Comparison of ENCODE assay signal across 8 cellular contexts in the genomic region with DNA sequence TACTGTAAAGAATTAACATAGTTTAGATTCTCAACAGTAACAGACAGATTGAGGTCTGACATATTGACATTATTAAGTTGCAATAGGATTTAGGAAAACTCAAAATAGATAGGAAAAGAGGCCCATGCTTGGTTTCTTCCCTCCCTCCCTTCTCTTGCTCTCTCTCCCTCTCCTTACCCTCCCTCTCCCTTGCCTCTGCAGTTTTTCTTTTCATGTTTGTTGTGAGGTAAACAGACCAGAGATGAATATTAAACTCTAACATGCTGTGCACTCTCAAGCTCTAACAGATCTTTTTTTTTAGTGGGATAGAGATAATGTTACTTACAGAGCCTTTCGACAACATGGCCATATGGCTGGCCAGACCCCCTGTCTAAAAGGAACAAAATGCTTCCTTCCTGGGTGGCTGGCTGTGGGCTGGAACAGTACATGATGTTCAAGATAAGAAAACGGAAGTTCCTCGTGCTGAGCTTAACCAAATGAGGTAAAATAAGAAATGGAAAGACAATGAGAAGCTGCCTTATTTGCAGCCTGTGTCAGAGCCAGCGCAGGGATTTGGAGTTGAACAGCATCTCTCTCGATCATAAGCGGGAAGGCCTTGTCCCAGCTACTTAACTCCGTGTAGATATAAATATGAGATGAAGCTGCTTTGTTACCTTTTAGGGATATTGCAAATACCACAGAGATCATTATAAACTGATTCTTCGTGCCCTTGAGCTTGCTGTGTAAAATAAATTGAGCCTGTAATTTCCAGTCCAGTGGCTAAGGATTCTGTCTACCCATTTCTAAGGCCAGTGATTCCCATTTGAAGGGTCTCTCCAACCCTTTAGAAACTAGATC.
DNase-seq lines count a peak whose midpoint lies in the region; ATAC-seq and TF ChIP-seq lines count a peak whose summit lies in the region.

No MANE protein-coding gene starts in this region.

- H3K27ac ChIP-seq in heart left ventricle (peak overlapping the region; percentile 14 to 86 (median 70)), stomach (peak overlapping the region; percentile 54 to 87 (median 63))

- TF ChIP-seq CTCF in heart left ventricle (IDR thresholded peaks at IDR 0.05): no peak
- no peak for TF ChIP-seq CTCF in stomach (IDR thresholded peaks at IDR 0.05)

- H3K4me1 ChIP-seq in heart left ventricle (peaks cover 0 to 61% (median 12%) of the 10 kb centered on the region in 12 donors), stomach (peaks cover 0 to 27% (median 8%) of the 10 kb centered on the region in 4 donors)

- ATAC-seq in heart left ventricle (peak; percentile 59 to 88 (median 68)), GM19455 (IDR thresholded peaks at IDR 0.05; ENCODE audit: unreplicated experiment) (no peak), HG02759 (IDR thresholded peaks at IDR 0.05; ENCODE audit: unreplicated experiment) (no peak)

- H3K27me3 ChIP-seq in heart left ventricle (no peaks in the 10 kb centered on the region), stomach (no peaks in the 10 kb centered on the region)

- H3K9me3 ChIP-seq in heart left ventricle: no peaks in the 10 kb centered on the region
- no peaks in the 10 kb centered on the region for H3K9me3 ChIP-seq in stomach

- TF ChIP-seq EP300 in stomach (IDR thresholded peaks at IDR 0.05): peak; percentile 74

- intact Hi-C loops in heart left ventricle (cut with DNase I) (loop anchor here in 2 of 10 donors (5.0 to 10.0 kb wide), 2 partner anchors 225 to 232 kb away; no protein-coding TSS in a partner anchor), stomach (cut with DNase I; ENCODE audit: low total_unique reads) (no loop called here)

- H3K36me3 ChIP-seq in heart left ventricle (no peaks in the 10 kb centered on the region), stomach (no peaks in the 10 kb centered on the region)

- DNase-seq in NOMO-1 (lab: John Stamatoyannopoulos, UW; ENCODE audit: unreplicated experiment in 2 of 2) (peak; percentile 10 to 60), NOMO-1 treated with dmso at 0.1 percent for 144 hours (lab: John Stamatoyannopoulos, UW; ENCODE audit: unreplicated experiment) (no peak), UCSD-AML1 (lab: John Stamatoyannopoulos, UW; ENCODE audit: unreplicated experiment) (peak; percentile 13), heart left ventricle (peak in 4 of 5 donors; percentile 11 to 51 (median 44)), stomach (peak; percentile 31), occipital lobe (lab: John Stamatoyannopoulos, UW) (no peak)

- peak in 1 of 2 donors; percentile 20 for TF ChIP-seq POLR2A in heart left ventricle (IDR thresholded peaks at IDR 0.05)
- no peak for TF ChIP-seq POLR2A in stomach (IDR thresholded peaks at IDR 0.05)

- H3K4me3 ChIP-seq in heart left ventricle (no peak overlapping the region), stomach (no peak overlapping the region)

- WGBS in heart left ventricle, 4 donors: 45 to 61% (median 52%) methylated on average over 8 of the region's 8 CpGs
- 45 to 54% (median 47%) methylated on average over 8 of the region's 8 CpGs for WGBS in stomach, 5 donors

Comparison
In these comparisons a context has a peak if more than half of its experiments do, and no peak if none do; other contexts are left out.
1. DNase-seq: peak in NOMO-1 (2 of 2), UCSD-AML1 (single experiment), heart left ventricle (4 of 5) and stomach (single experiment); none in NOMO-1 treated with dmso at 0.1 percent for 144 hours (single experiment) and occipital lobe (single experiment).
2. ATAC-seq: peak in heart left ventricle (4 of 4); none in GM19455 (single experiment) and HG02759 (single experiment).